In genomic region chr10:22723343-22723779, GRCh38 we compare ENCODE assay signal across 11 cellular contexts. TPM values are rescaled to one million over a fixed set of nuclear protein-coding genes. Genes with fewer than 3 reads are reported as not detected.
DNase-seq lines count a peak whose midpoint lies in the region; ATAC-seq and TF ChIP-seq lines count a peak whose summit lies in the region.
"Had no signal": no experiment of that assay in that cellular context is flagged by ENCODE, and none has a peak within 500 bp of the region (broad histone marks: within the 10 kb centered on the region; RNA-seq: fewer than 3 reads in every experiment).

No MANE protein-coding gene starts in this region.

- H3K36me3 ChIP-seq in SK-N-SH (replicated peaks in 1 of 2; ENCODE audit: control insufficient read depth in 1 of 2, insufficient read depth in 2 of 2, low read length in 1 of 2) = no peaks in the 10 kb centered on the region

- no peaks in the 10 kb centered on the region for H3K9me3 ChIP-seq in SK-N-SH

- H3K9ac ChIP-seq in SK-N-SH = no peak overlapping the region

- H2AFZ ChIP-seq in SK-N-SH (ENCODE audit: low read depth) = no peak overlapping the region

- no peaks in the 10 kb centered on the region for H3K4me1 ChIP-seq in SK-N-SH (ENCODE audit: control insufficient read depth in 1 of 2, insufficient read depth in 2 of 2, low read depth in 1 of 2, low read length in 1 of 2)

- TF ChIP-seq CTCF in SK-N-SH (IDR thresholded peaks at IDR 0.05) (no peak), progenitor cell of endocrine pancreas (IDR thresholded peaks at IDR 0.05; ENCODE audit: unreplicated experiment) (no peak)

- 91% methylated on average over 4 of the region's 5 CpGs for WGBS in SK-N-SH (ENCODE audit: low lambda C conversion rate)

- H3K9me3 Mint-ChIP-seq in progenitor cell of endocrine pancreas (ENCODE audit: low read depth) = no peaks in the 10 kb centered on the region
- H3K9me3 Mint-ChIP-seq: natural killer cell had no signal

- H3K4me3 ChIP-seq in SK-N-SH (ENCODE audit: low read depth in 2 of 2, low read length in 1 of 2) = no peak overlapping the region

- ATAC-seq in GM18502 (IDR thresholded peaks at IDR 0.05; ENCODE audit: poor library complexity, unreplicated experiment) = peak; percentile 86
- peak; percentile 72 for ATAC-seq in GM21423 (IDR thresholded peaks at IDR 0.05; ENCODE audit: unreplicated experiment)
- peak; percentile 81 for ATAC-seq in HG03354 (IDR thresholded peaks at IDR 0.05; ENCODE audit: poor library complexity, severe bottlenecking, unreplicated experiment)
- ATAC-seq in esophagus mucosa = peak; percentile 28

- no peaks in the 10 kb centered on the region for H3K79me2 ChIP-seq in SK-N-SH (ENCODE audit: insufficient read depth)

- H3K4me2 ChIP-seq in SK-N-SH = no peak overlapping the region

- H3K9me2 ChIP-seq in SK-N-SH = no peaks in the 10 kb centered on the region

- no peak for DNase-seq in SK-N-SH
- DNase-seq in NCI-H748 (lab: John Stamatoyannopoulos, UW; ENCODE audit: unreplicated experiment) = no peak
- no peak for DNase-seq in progenitor cell of endocrine pancreas (ENCODE audit: low spot score, unreplicated experiment)
- no peak for DNase-seq in glomerular visceral epithelial cell (ENCODE audit: extremely low spot score)
- DNase-seq: natural killer cell, NCI-H510A treated with DMSO at 0.1 percent for 48 hours had no signal

- POLR2A ChIA-PET in SK-N-SH (lab: Yijun Ruan, JAX) = no interaction called here

- CTCF ChIA-PET in SK-N-SH (lab: Yijun Ruan, JAX) = no interaction called here

- no peaks in the 10 kb centered on the region for H3F3A ChIP-seq in SK-N-SH (replicated peaks; ENCODE audit: insufficient read depth)

- no peak overlapping the region for H3K27ac Mint-ChIP-seq in progenitor cell of endocrine pancreas
- H3K27ac Mint-ChIP-seq: natural killer cell had no signal

- TF ChIP-seq EP300 in SK-N-SH (IDR thresholded peaks at IDR 0.05; ENCODE audit: borderline replicate concordance in 1 of 2, low read depth in 1 of 2, low read length in 1 of 2) = no peak

- no peak overlapping the region for H3K4me3 Mint-ChIP-seq in progenitor cell of endocrine pancreas (ENCODE audit: low read depth)
- H3K4me3 Mint-ChIP-seq: natural killer cell had no signal

- H3K36me3 Mint-ChIP-seq in progenitor cell of endocrine pancreas (ENCODE audit: insufficient read depth) = no peaks in the 10 kb centered on the region
- H3K36me3 Mint-ChIP-seq: natural killer cell had no signal

- H3K27me3 ChIP-seq in SK-N-SH (ENCODE audit: insufficient read depth) = no peaks in the 10 kb centered on the region

- H3K27me3 Mint-ChIP-seq in progenitor cell of endocrine pancreas = peaks cover 3% of the 10 kb centered on the region

- no peak overlapping the region for H3K27ac ChIP-seq in SK-N-SH (ENCODE audit: low read depth in 2 of 2, low read length in 1 of 2)
- H3K27ac ChIP-seq: epithelial cell of prostate had no signal

- H3K4me1 Mint-ChIP-seq in progenitor cell of endocrine pancreas (ENCODE audit: low read depth) = no peaks in the 10 kb centered on the region

- TF ChIP-seq RAD21 in SK-N-SH (IDR thresholded peaks at IDR 0.05; ENCODE audit: low read length) = no peak

- H4K20me1 ChIP-seq in SK-N-SH (ENCODE audit: insufficient read depth) = no peaks in the 10 kb centered on the region

TF ChIP-seq in SK-N-SH, 30 proteins besides CTCF, POLR2A, EP300 and RAD21:
- TF ChIP-seq TEAD4 (IDR thresholded peaks at IDR 0.05; ENCODE audit: borderline replicate concordance, insufficient read depth) = no peak
- TF ChIP-seq MAX (IDR thresholded peaks at IDR 0.05; ENCODE audit: low read depth) = no peak
- TF ChIP-seq ELF1 (IDR thresholded peaks at IDR 0.05) = no peak
- no peak for TF ChIP-seq MEF2A (IDR thresholded peaks at IDR 0.05; ENCODE audit: borderline replicate concordance, low read depth)
- no peak for TF ChIP-seq USF2 (IDR thresholded peaks at IDR 0.05; ENCODE audit: borderline replicate concordance, low read depth, low read length)

RNA-seq across cellular contexts. Expression of gene PIP4K2A, which starts 9.0 kb away (rescaled TPM):
- total RNA-seq in esophagus mucosa (10.0 TPM), progenitor cell of endocrine pancreas (22.4 and 26.7 TPM in 2 replicates)
- polyA plus RNA-seq in SK-N-SH (2012; rRNA removed) = 10.8 and 10.9 TPM in 2 replicates
- 13.3 and 16.6 TPM in 2 replicates for polyA plus RNA-seq in SK-N-SH (2012; cell fraction: cytosol; rRNA removed)
- 5.2 and 8.9 TPM in 2 replicates for polyA plus RNA-seq in SK-N-SH (2012; cell fraction: nucleus; rRNA removed)

Comparison
In these comparisons a context has a peak if more than half of its experiments do, and no peak if none do; other contexts are left out.
1. ATAC-seq: peak in every context shown above with its lines; median percentile 86 in GM18502; 81 in HG03354; 72 in GM21423; 28 in esophagus mucosa.